In the genomic region with DNA sequence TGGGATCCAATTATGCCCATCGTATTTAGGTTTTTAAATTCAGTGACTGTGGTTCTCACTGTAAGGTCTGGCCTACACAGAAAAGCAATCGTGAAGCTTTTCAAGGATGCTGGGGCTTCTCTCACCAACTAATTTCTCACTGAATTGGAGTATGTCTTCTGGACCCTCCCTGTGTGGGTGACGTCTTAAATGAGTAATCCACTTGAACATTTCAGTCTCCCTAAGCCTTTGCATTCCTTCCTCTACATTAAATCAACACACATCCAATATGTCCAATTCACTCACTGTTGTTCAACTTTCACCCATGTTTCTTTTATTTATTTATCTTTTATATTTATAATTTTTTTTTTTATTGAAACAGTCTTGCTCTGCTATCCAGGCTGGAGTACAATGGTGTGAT, we compare ENCODE assay signal across 18 cellular contexts.
"Had no signal": no experiment of that assay in that cellular context is flagged by ENCODE, and none has a peak within 500 bp of the region (broad histone marks: within the 10 kb centered on the region; RNA-seq: fewer than 3 reads in every experiment).

No MANE protein-coding gene starts in this region.

- H3K9me3 ChIP-seq: upper lobe of right lung had no signal

- H3K4me3 ChIP-seq: lung, upper lobe of right lung had no signal

- H3K27ac ChIP-seq: upper lobe of right lung had no signal

- ATAC-seq: esophagus mucosa, left lobe of liver, upper lobe of right lung had no signal

- H3K36me3 ChIP-seq: upper lobe of right lung had no signal

- H3K4me1 ChIP-seq: upper lobe of right lung had no signal

- DNase-seq: activated CD4-positive, alpha-beta T cell treated with anti-CD3 and anti-CD28 coated beads for 1 hour; activated CD4-positive, alpha-beta T cell treated with anti-CD3 and anti-CD28 coated beads, Interleukin-2, amount 50 U/mL, for 4 hours; activated gamma-delta T cell treated with Interleukin-2 at 50 U/mL for 16 hours; amygdala; effector CD4-positive, alpha-beta T cell; kidney; midbrain; nephron progenitor cell; occipital lobe; posterior cingulate gyrus; retina; stimulated activated CD8-positive, alpha-beta memory T cell treated with anti-CD3 and anti-CD28 coated beads, Interleukin-4, amount 100 ng/mL, for 48 hours; stimulated activated naive CD4-positive, alpha-beta T cell; T1000; upper lobe of right lung had no signal
